In genomic region chrX:1392376-1393130, GRCh38 we compare ENCODE assay signal across 8 cellular contexts. TPM values are rescaled to one million over a fixed set of nuclear protein-coding genes. Genes with fewer than 3 reads are reported as not detected.
DNase-seq lines count a peak whose midpoint lies in the region; FAIRE-seq and TF ChIP-seq lines count a peak whose summit lies in the region.

No MANE protein-coding gene starts in this region.

- DNase-seq in GM13976 (ENCODE audit: low spot score) (peak; percentile 79), HFF-Myc (ENCODE audit: extremely low read depth, low read depth) (no peak), NCI-H460 (ENCODE audit: extremely low read depth, low read depth) (peak; percentile 74), cardiac fibroblast (ENCODE audit: low read depth in 2 of 2) (peak; percentile 76 to 77), keratinocyte (ENCODE audit: low read depth, low spot score) (no peak), HUDEP-2 (lab: John Stamatoyannopoulos, UW; ENCODE audit: unreplicated experiment in 76 of 76) (no peak), activated gamma-delta T cell treated with Interleukin-2 at 50 U/mL for 16 hours (no peak)
- peak; percentile 36 for DNase-seq in stimulated activated CD8-positive, alpha-beta memory T cell treated with anti-CD3 and anti-CD28 coated beads, Interleukin-12 subunit alpha, Interleukin-12 subunit beta, amount 100 ng/mL, for 1 hour (ENCODE audit: low read depth)

- H3K27ac ChIP-seq in keratinocyte (ENCODE audit: control insufficient read depth, insufficient read depth, low read length), result peak overlapping the region; percentile 91

- dilution Hi-C loops in keratinocyte (cut with MboI; ENCODE audit: extremely low pct_ligation_motif_present, low sequenced_read_pairs), result no loop called here

- H3K4me3 ChIP-seq in HFF-Myc (replicated peaks; ENCODE audit: low read depth, low read length) (peak overlapping the region; percentile 98), cardiac fibroblast (replicated peaks in 1 of 2; ENCODE audit: low read depth in 2 of 2, low read length in 2 of 2) (peak overlapping the region; percentile 65 to 75), keratinocyte (ENCODE audit: control insufficient read depth in 2 of 3, extremely low read depth in 1 of 3, insufficient read depth in 2 of 3, low read depth in 1 of 3, low read length in 3 of 3) (peak overlapping the region; percentile 68 to 100 (median 74))

- peak overlapping the region; percentile 83 for H3K4me2 ChIP-seq in keratinocyte (ENCODE audit: control insufficient read depth, extremely low read depth, insufficient read depth, low read depth, low read length)

- in situ Hi-C loops in GM13976 (cut with MboI; ENCODE audit: low sequenced_read_pairs, unreplicated experiment), result no loop called here

- peaks cover 24 to 26% of the 10 kb centered on the region in 2 experiments for H3K36me3 ChIP-seq in keratinocyte (ENCODE audit: control insufficient read depth in 2 of 2, extremely low read depth in 1 of 2, insufficient read depth in 2 of 2, low read length in 2 of 2)

- peak overlapping the region; percentile 82 for H2AFZ ChIP-seq in keratinocyte (ENCODE audit: control insufficient read depth, low read length)

- no peaks in the 10 kb centered on the region for H3K9me1 ChIP-seq in keratinocyte (ENCODE audit: control insufficient read depth, extremely low read depth, insufficient read depth, low read length)

- peaks cover 31% of the 10 kb centered on the region for H4K20me1 ChIP-seq in keratinocyte (ENCODE audit: control insufficient read depth, extremely low read depth, insufficient read depth, low read length)

- H3K4me1 ChIP-seq in keratinocyte (ENCODE audit: control insufficient read depth, extremely low read depth, insufficient read depth, low read length), result peaks cover 6% of the 10 kb centered on the region

- H3K9ac ChIP-seq in keratinocyte (ENCODE audit: control insufficient read depth, extremely low read depth, insufficient read depth, low read length), result peak overlapping the region; percentile 83

- TF ChIP-seq CTCF in GM13976 (IDR thresholded peaks at IDR 0.05; ENCODE audit: borderline replicate concordance, control extremely low read depth, extremely low read depth, insufficient read depth, missing control alignments) (no peak), HFF-Myc (IDR thresholded peaks at IDR 0.05; ENCODE audit: low read depth, low read length, missing control alignments) (no peak), cardiac fibroblast (IDR thresholded peaks at IDR 0.05; ENCODE audit: low read depth, low read length) (no peak), keratinocyte (optimal IDR thresholded peaks at IDR 0.05 in 1 of 3, IDR thresholded peaks at IDR 0.05 in 1 of 3, conservative IDR thresholded peaks at IDR 0.05 in 1 of 3; ENCODE audit: extremely low read depth in 1 of 3, insufficient read depth in 2 of 3, low read length in 3 of 3) (no peak)

- FAIRE-seq in keratinocyte (lab: Jason Lieb, UNC), result no peak

- H3K79me2 ChIP-seq in keratinocyte (ENCODE audit: control insufficient read depth, insufficient read depth, low read length), result peaks cover 50% of the 10 kb centered on the region

- no peaks in the 10 kb centered on the region for H3K27me3 ChIP-seq in keratinocyte (ENCODE audit: control insufficient read depth, extremely low read depth, insufficient read depth, low read length)

- no peaks in the 10 kb centered on the region for H3K9me3 ChIP-seq in keratinocyte (ENCODE audit: control insufficient read depth, low read depth, low read length)

RNA-seq across cellular contexts. Expression of gene SLC25A6, which starts 0.6 kb away (rescaled TPM):
- 553 and 588 TPM in 2 replicates for total RNA-seq in NCI-H460 (2014; rRNA removed; shearing (Covaris generic))
- 523 and 527 TPM in 2 replicates for polyA plus RNA-seq in NCI-H460 (2014; cell fraction: nucleus; rRNA removed)
- polyA plus RNA-seq in keratinocyte, result 179 to 351 TPM (median 187 TPM) in 3 replicates
- 93.4 TPM for polyA plus RNA-seq in keratinocyte (2011; ENCODE audit: low read depth)
- polyA plus RNA-seq in keratinocyte (2011; cell fraction: cytosol; rRNA removed), result 162 and 447 TPM in 2 replicates
- 92.2 and 116 TPM in 2 replicates for polyA plus RNA-seq in keratinocyte (2011; cell fraction: nucleus; rRNA removed)
- polyA plus RNA-seq in keratinocyte (2012; ENCODE audit: low replicate concordance), result 321 and 375 TPM in 2 replicates
- polyA minus RNA-seq in keratinocyte, result 145 to 228 TPM (median 178 TPM) in 3 replicates
- polyA minus RNA-seq in keratinocyte (2011; cell fraction: cytosol; rRNA and poly(A)+ RNA removed), result 546 TPM
- polyA minus RNA-seq in keratinocyte (2011; cell fraction: nucleus; rRNA and poly(A)+ RNA removed), result 89.8 and 91.8 TPM in 2 replicates

RNA-seq across cellular contexts. Expression of gene IL3RA, which starts 56.0 kb away (rescaled TPM):
- 0.27 and 0.40 TPM in 2 replicates for total RNA-seq in NCI-H460 (2014; rRNA removed; shearing (Covaris generic))
- not detected in 2 replicates for polyA plus RNA-seq in NCI-H460 (2014; cell fraction: nucleus; rRNA removed)
- not detected in 3 replicates for polyA plus RNA-seq in keratinocyte
- polyA plus RNA-seq in keratinocyte (2011; ENCODE audit: low read depth), result not detected
- polyA plus RNA-seq in keratinocyte (2011; cell fraction: cytosol; rRNA removed), result not detected in 2 replicates
- not detected in 2 replicates for polyA plus RNA-seq in keratinocyte (2011; cell fraction: nucleus; rRNA removed)
- polyA plus RNA-seq in keratinocyte (2012; ENCODE audit: low replicate concordance), result 0.17 and 0.32 TPM in 2 replicates
- not detected in 3 replicates for polyA minus RNA-seq in keratinocyte
- not detected for polyA minus RNA-seq in keratinocyte (2011; cell fraction: cytosol; rRNA and poly(A)+ RNA removed)
- not detected in 2 replicates for polyA minus RNA-seq in keratinocyte (2011; cell fraction: nucleus; rRNA and poly(A)+ RNA removed)

Comparison
In these comparisons a context has a peak if more than half of its experiments do, and no peak if none do; other contexts are left out.
1. DNase-seq: peak in GM13976 (single experiment), NCI-H460 (single experiment), cardiac fibroblast (2 of 2) and stimulated activated CD8-positive, alpha-beta memory T cell treated with anti-CD3 and anti-CD28 coated beads, Interleukin-12 subunit alpha, Interleukin-12 subunit beta, amount 100 ng/mL, for 1 hour (single experiment); none in HFF-Myc (single experiment), keratinocyte (single experiment), HUDEP-2 (0 of 76) and activated gamma-delta T cell treated with Interleukin-2 at 50 U/mL for 16 hours (single experiment).
2. Peak in every context shown above with its lines, with median percentiles within 50 percentile points of each other: H3K4me3 ChIP-seq.